ENCODE assay signal across 11 cellular contexts in the genomic region with DNA sequence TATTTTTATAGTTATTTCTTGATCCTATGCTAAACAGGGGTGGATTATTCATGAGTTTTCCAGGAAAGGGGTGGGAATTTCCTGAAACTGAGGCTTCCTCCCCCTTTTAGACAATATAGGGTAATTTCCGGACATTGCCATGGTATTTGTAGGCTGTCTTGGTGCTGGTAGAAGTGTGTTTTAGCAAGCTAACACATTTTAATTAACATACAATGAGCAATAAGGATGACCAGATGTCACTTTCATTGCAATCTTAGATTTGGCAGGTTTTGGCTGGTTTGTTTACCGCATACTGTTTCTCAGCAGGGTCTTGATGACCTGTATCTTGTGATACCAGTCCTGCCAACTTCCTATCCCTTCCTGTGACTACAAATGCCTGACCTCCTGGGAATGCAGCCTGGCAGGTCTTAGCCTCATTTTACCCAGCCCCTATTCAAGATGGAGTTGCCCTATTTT. TPM values are rescaled to one million over a fixed set of nuclear protein-coding genes. Genes with fewer than 3 reads are reported as not detected.
DNase-seq lines count a peak whose midpoint lies in the region; ATAC-seq and TF ChIP-seq lines count a peak whose summit lies in the region.
"Had no signal": no experiment of that assay in that cellular context is flagged by ENCODE, and none has a peak within 500 bp of the region (broad histone marks: within the 10 kb centered on the region; RNA-seq: fewer than 3 reads in every experiment).

No MANE protein-coding gene starts in this region.

- peak overlapping the region; percentile 31 for H2AK5ac ChIP-seq in trophoblast cell (ENCODE audit: low read length)

- H3K79me2 ChIP-seq in trophoblast cell (ENCODE audit: control insufficient read depth, insufficient read depth, low read length, poor library complexity) = peaks cover 6% of the 10 kb centered on the region

- peak overlapping the region; percentile 29 for H2BK120ac ChIP-seq in trophoblast cell (ENCODE audit: insufficient read depth, low read length, poor library complexity)

- peak overlapping the region; percentile 96 for H3K27ac ChIP-seq in trophoblast cell (ENCODE audit: low read depth, low read length)

- no peaks in the 10 kb centered on the region for H3K27me3 ChIP-seq in trophoblast cell (ENCODE audit: insufficient read depth, low read length)

- peak; percentile 1; the same call in 2 of the 3 replicates for ATAC-seq in SK-N-SH treated with all-trans-retinoic acid at 6 μM for 48 hours
- no peak for ATAC-seq in GM21825 (IDR thresholded peaks at IDR 0.05; ENCODE audit: unreplicated experiment)

- peaks cover 8 to 10% of the 10 kb centered on the region in 2 experiments for H3K36me3 ChIP-seq in trophoblast cell (ENCODE audit: control insufficient read depth in 1 of 2, insufficient read depth in 2 of 2, low read length in 2 of 2)

- H3K4me3 ChIP-seq in fibroblast of mammary gland (ENCODE audit: control insufficient read depth, low read depth, low read length) (no peak overlapping the region), trophoblast cell (ENCODE audit: low read depth, low read length) (no peak overlapping the region)

- peak overlapping the region; percentile 60 for H4K91ac ChIP-seq in trophoblast cell (ENCODE audit: low read depth, low read length)

- H2BK12ac ChIP-seq in trophoblast cell (ENCODE audit: low read length) = no peak overlapping the region

- H4K8ac ChIP-seq in trophoblast cell (ENCODE audit: low read depth, low read length) = no peak overlapping the region

- no peak overlapping the region for H2AFZ ChIP-seq in trophoblast cell (ENCODE audit: insufficient read depth, low read length, poor library complexity)

- no peak overlapping the region for H3K9ac ChIP-seq in trophoblast cell (ENCODE audit: low read length)

- H2BK5ac ChIP-seq in trophoblast cell (ENCODE audit: low read depth, low read length, poor library complexity) = peak overlapping the region; percentile 12

- no peak overlapping the region for H3K23ac ChIP-seq in trophoblast cell (ENCODE audit: low read length)

- no peak overlapping the region for H4K12ac ChIP-seq in trophoblast cell (ENCODE audit: low read depth, low read length)

- H3K4me1 ChIP-seq in trophoblast cell (ENCODE audit: control insufficient read depth in 1 of 2, insufficient read depth in 2 of 2, low read length in 2 of 2) = peaks cover 29 to 30% of the 10 kb centered on the region in 2 experiments

- peaks cover 28% of the 10 kb centered on the region for H3K79me1 ChIP-seq in trophoblast cell (ENCODE audit: low read length)

- TF ChIP-seq CTCF in fibroblast of mammary gland (conservative IDR thresholded peaks at IDR 0.05; ENCODE audit: control insufficient read depth, insufficient read depth, low read depth, low read length) = no peak

- WGBS in trophoblast cell (ENCODE audit: extremely low coverage, insufficient coverage, insufficient read length) = no CpG with 5 or more reads among the region's 2 CpGs

- H3K18ac ChIP-seq in trophoblast cell (ENCODE audit: low read length) = no peak overlapping the region

- peak; percentile 89 for DNase-seq in G401 (ENCODE audit: low spot score)
- DNase-seq in fibroblast of mammary gland (ENCODE audit: low read depth) = peak; percentile 11
- peak; percentile 92 to 93 for DNase-seq in trophoblast cell
- no peak for DNase-seq in NCI-H2227 treated with DMSO at 0.1 percent for 48 hours (lab: John Stamatoyannopoulos, UW)
- DNase-seq in stimulated activated CD4-positive, alpha-beta T cell treated with anti-CD3 and anti-CD28 coated beads, Interleukin-15, amount 100 ng/mL, for 24 hours = no peak
- DNase-seq in hypothalamus (lab: John Stamatoyannopoulos, UW) = no peak
- DNase-seq: activated CD4-positive, alpha-beta T cell treated with anti-CD3 and anti-CD28 coated beads for 48 hours; NCI-H748 treated with DMSO at 0.1 percent for 48 hours had no signal

- H3K4ac ChIP-seq in trophoblast cell (ENCODE audit: low read depth, low read length) = no peak overlapping the region

- in situ Hi-C loops in G401 (cut with HindIII; ENCODE audit: low sequenced_read_pairs) = no loop called here

- H3K4me2 ChIP-seq in trophoblast cell (ENCODE audit: low read length) = peak overlapping the region; percentile 39

- peaks cover 1% of the 10 kb centered on the region for H3K9me3 ChIP-seq in trophoblast cell (ENCODE audit: insufficient read depth, low read depth, low read length)

- peak overlapping the region; percentile 11 for H3K14ac ChIP-seq in trophoblast cell (ENCODE audit: low read length)

TF ChIP-seq in SK-N-SH treated with all-trans-retinoic acid at 6 μM for 48 hours, 23 proteins besides CTCF, POLR2A, EP300 and RAD21:
- no peak for TF ChIP-seq CREB5 (CRISPR knock-in tag; IDR thresholded peaks at IDR 0.05; ENCODE audit: low read depth)
- TF ChIP-seq ZNF565 (CRISPR knock-in tag; conservative IDR thresholded peaks at IDR 0.05; ENCODE audit: low read depth) = no peak
- no peak for TF ChIP-seq BACH2 (CRISPR knock-in tag; IDR thresholded peaks at IDR 0.05; ENCODE audit: borderline replicate concordance)
- no peak for TF ChIP-seq CSDC2 (CRISPR knock-in tag; IDR thresholded peaks at IDR 0.05)

RNA-seq across cellular contexts. Expression of gene C1QTNF6, which starts 1.0 kb away (rescaled TPM):
- total RNA-seq in G401 (2014; rRNA removed; shearing (Covaris generic)) = 5.0 and 6.7 TPM in 2 replicates
- polyA plus RNA-seq in trophoblast cell (2013) = 64.9 and 67.2 TPM in 2 replicates

RNA-seq across cellular contexts. Expression of gene SSTR3, which starts 23.2 kb away (rescaled TPM):
- not detected in 2 replicates for total RNA-seq in G401 (2014; rRNA removed; shearing (Covaris generic))
- polyA plus RNA-seq in trophoblast cell (2013) = not detected in 2 replicates
- total RNA-seq: left lobe of liver had no signal

RNA-seq across cellular contexts. Expression of gene IL2RB, which starts 39.3 kb away (rescaled TPM):
- not detected in 2 replicates for total RNA-seq in G401 (2014; rRNA removed; shearing (Covaris generic))
- polyA plus RNA-seq in trophoblast cell (2013) = 6.6 and 6.7 TPM in 2 replicates

RNA-seq across cellular contexts. Expression of gene RAC2, which starts 55.0 kb away (rescaled TPM):
- not detected in 2 replicates for total RNA-seq in G401 (2014; rRNA removed; shearing (Covaris generic))
- polyA plus RNA-seq in trophoblast cell (2013) = 1.9 and 2.5 TPM in 2 replicates

Comparison
In these comparisons a context has a peak if more than half of its experiments do, and no peak if none do; other contexts are left out.
1. DNase-seq: peak in G401 (single experiment), fibroblast of mammary gland (single experiment) and trophoblast cell (2 of 2); none in NCI-H2227 treated with DMSO at 0.1 percent for 48 hours (single experiment), stimulated activated CD4-positive, alpha-beta T cell treated with anti-CD3 and anti-CD28 coated beads, Interleukin-15, amount 100 ng/mL, for 24 hours (single experiment) and hypothalamus (0 of 51).